1 cellular context compared by ENCODE assay signal in the genomic region with DNA sequence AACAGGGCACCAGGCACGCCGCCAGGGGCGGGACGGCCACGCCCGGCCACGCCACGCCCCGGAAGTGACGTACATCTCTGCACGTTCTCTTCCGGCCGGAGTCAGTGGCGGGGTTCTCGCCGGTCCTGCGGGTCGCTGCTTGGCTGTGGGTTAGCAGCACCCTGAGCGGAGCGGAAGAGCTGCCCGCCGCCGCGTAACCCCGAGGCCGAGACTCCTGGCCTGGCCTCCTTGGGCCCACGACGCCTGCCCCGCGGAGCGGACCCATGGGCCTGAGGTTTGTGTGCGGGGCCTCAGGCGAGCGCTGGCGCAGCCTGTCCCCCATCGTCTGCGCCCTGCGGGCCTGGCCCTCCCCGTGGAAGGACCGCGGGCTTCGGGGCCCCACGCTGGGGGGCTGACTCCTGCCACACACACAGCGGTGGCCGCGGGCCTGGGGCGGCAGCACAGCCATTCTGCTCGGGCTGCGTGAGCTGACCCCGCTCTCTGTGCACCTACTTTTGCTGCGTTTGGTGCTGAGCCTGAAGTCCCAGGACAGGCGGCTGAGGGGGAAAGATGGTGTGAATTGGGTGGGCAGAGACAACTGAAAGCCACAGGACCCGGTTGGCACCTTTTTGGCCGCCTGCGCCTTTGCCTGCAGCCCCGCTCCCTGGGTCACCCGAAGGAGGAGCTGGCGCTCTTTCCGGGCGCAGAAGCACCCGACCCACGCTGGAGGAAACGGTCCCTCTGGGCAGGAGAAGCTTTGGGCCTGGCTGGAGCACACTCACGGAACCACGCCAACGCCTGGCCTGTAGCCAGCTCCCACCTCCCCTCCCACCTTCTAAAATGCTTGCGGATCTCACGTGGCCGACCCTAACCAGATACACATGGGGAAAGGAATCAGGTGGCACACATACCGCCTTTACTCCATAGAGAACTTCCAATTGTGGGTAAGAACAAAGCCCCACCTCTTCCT.
TF ChIP-seq lines count a peak whose summit lies in the region.

No MANE protein-coding gene starts in this region.

TF ChIP-seq in HepG2, 621 proteins besides CTCF, POLR2A, EP300 and RAD21 (continued from another document and continues in another):
- TF ChIP-seq ZNF746 (CRISPR knock-in tag; IDR thresholded peaks at IDR 0.05) (peak; percentile 41; the same call in 1 of the 2 replicates), ZNF564 (CRISPR knock-in tag; IDR thresholded peaks at IDR 0.05) (no peak), ZNF562 (CRISPR knock-in tag; IDR thresholded peaks at IDR 0.05; ENCODE audit: borderline replicate concordance) (no peak), GTF2F1 (IDR thresholded peaks at IDR 0.05; ENCODE audit: low read length) (no peak), SIN3A (IDR thresholded peaks at IDR 0.05; ENCODE audit: borderline replicate concordance, low read depth, low read length) (peak; percentile 29; the same call in 1 of the 2 replicates), ZNF724P (CRISPR knock-in tag; IDR thresholded peaks at IDR 0.05; ENCODE audit: borderline replicate concordance) (no peak; the same call in 1 of the 2 replicates), RARA (CRISPR knock-in tag; IDR thresholded peaks at IDR 0.05) (peak; percentile 40; the same call in 1 of the 2 replicates), CHD4 (IDR thresholded peaks at IDR 0.05; ENCODE audit: borderline replicate concordance, low read length) (no peak), ZNF180 (CRISPR knock-in tag; IDR thresholded peaks at IDR 0.05; ENCODE audit: borderline replicate concordance, low read depth) (no peak), ATF1 (CRISPR knock-in tag; IDR thresholded peaks at IDR 0.05) (peak; percentile 52; the same call in 1 of the 2 replicates), ZNF296 (CRISPR knock-in tag; conservative IDR thresholded peaks at IDR 0.05) (no peak), CBFB (CRISPR knock-in tag; IDR thresholded peaks at IDR 0.05) (peak; percentile 63; the same call in 1 of the 2 replicates), ZNF589 (CRISPR knock-in tag; conservative IDR thresholded peaks at IDR 0.05) (no peak), GATA4 (IDR thresholded peaks at IDR 0.05; ENCODE audit: borderline replicate concordance, low read depth) (peak; percentile 33; the same call in 1 of the 2 replicates), ZBTB21 (CRISPR knock-in tag; IDR thresholded peaks at IDR 0.05) (no peak), ZNF232 (CRISPR knock-in tag; IDR thresholded peaks at IDR 0.05; ENCODE audit: borderline replicate concordance) (no peak), ZNF510 (CRISPR knock-in tag; IDR thresholded peaks at IDR 0.05; ENCODE audit: low read depth) (no peak), ARNTL (CRISPR knock-in tag; IDR thresholded peaks at IDR 0.05) (peak; percentile 50; the same call in 1 of the 2 replicates), ZNF20 (CRISPR knock-in tag; IDR thresholded peaks at IDR 0.05) (no peak), DZIP1 (CRISPR knock-in tag; IDR thresholded peaks at IDR 0.05) (peak; percentile 61; the same call in 1 of the 2 replicates), ZNF605 (CRISPR knock-in tag; IDR thresholded peaks at IDR 0.05) (no peak; the same call in 1 of the 2 replicates), ASH2L (IDR thresholded peaks at IDR 0.05; ENCODE audit: insufficient read length, low read depth, low read length) (peak; percentile 56), SP1 (IDR thresholded peaks at IDR 0.05) (no peak), SP1 (CRISPR knock-in tag; IDR thresholded peaks at IDR 0.05) (peak; percentile 94), FOXA1 (IDR thresholded peaks at IDR 0.05) (no peak), FOXA1 (CRISPR knock-in tag; IDR thresholded peaks at IDR 0.05) (no peak; the same call in 1 of the 2 replicates), ZNF350 (CRISPR knock-in tag; IDR thresholded peaks at IDR 0.05; ENCODE audit: borderline replicate concordance, low read depth) (no peak), SP5 (CRISPR knock-in tag; IDR thresholded peaks at IDR 0.05; ENCODE audit: borderline replicate concordance, low read depth) (peak; percentile 77; the same call in 1 of the 2 replicates), KLF9 (CRISPR knock-in tag; IDR thresholded peaks at IDR 0.05; ENCODE audit: low read depth) (no peak), ZBTB10 (CRISPR knock-in tag; IDR thresholded peaks at IDR 0.05; ENCODE audit: borderline replicate concordance) (no peak; the same call in 1 of the 2 replicates), POLR2G (IDR thresholded peaks at IDR 0.05; ENCODE audit: low read depth, low read length) (peak; percentile 83), NFATC3 (CRISPR knock-in tag; IDR thresholded peaks at IDR 0.05) (no peak), HNRNPLL (IDR thresholded peaks at IDR 0.05; ENCODE audit: low read depth, low read length, poor library complexity, severe bottlenecking) (peak; percentile 50), ZNF230 (CRISPR knock-in tag; IDR thresholded peaks at IDR 0.05) (peak; percentile 91), RBAK (CRISPR knock-in tag; IDR thresholded peaks at IDR 0.05) (no peak), ATF7-NPFF (CRISPR knock-in tag; IDR thresholded peaks at IDR 0.05; ENCODE audit: low read depth) (peak; percentile 75), MTF1 (CRISPR knock-in tag; IDR thresholded peaks at IDR 0.05) (no peak), ZNF431 (CRISPR knock-in tag; IDR thresholded peaks at IDR 0.05; ENCODE audit: borderline replicate concordance, low read depth) (no peak), ZNF256 (CRISPR knock-in tag; conservative IDR thresholded peaks at IDR 0.05) (no peak), ZNF790 (CRISPR knock-in tag; IDR thresholded peaks at IDR 0.05; ENCODE audit: borderline replicate concordance) (0 out of 2 replicates have a peak, but pooled peaks have one; percentile 48), BATF2 (CRISPR knock-in tag; IDR thresholded peaks at IDR 0.05) (no peak), ZNF552 (CRISPR knock-in tag; IDR thresholded peaks at IDR 0.05; ENCODE audit: borderline replicate concordance) (no peak), SOX6 (IDR thresholded peaks at IDR 0.05) (no peak), SOX6 (CRISPR knock-in tag; IDR thresholded peaks at IDR 0.05) (peak; percentile 43), MED8 (CRISPR knock-in tag; IDR thresholded peaks at IDR 0.05; ENCODE audit: insufficient replicate concordance) (peak; percentile 60)
- TF ChIP-seq, protein P1, sequence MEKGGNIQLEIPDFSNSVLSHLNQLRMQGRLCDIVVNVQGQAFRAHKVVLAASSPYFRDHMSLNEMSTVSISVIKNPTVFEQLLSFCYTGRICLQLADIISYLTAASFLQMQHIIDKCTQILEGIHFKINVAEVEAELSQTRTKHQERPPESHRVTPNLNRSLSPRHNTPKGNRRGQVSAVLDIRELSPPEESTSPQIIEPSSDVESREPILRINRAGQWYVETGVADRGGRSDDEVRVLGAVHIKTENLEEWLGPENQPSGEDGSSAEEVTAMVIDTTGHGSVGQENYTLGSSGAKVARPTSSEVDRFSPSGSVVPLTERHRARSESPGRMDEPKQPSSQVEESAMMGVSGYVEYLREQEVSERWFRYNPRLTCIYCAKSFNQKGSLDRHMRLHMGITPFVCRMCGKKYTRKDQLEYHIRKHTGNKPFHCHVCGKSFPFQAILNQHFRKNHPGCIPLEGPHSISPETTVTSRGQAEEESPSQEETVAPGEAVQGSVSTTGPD (CRISPR knock-in tag; IDR thresholded peaks at IDR 0.05) = no peak
- TF ChIP-seq, protein P2, sequence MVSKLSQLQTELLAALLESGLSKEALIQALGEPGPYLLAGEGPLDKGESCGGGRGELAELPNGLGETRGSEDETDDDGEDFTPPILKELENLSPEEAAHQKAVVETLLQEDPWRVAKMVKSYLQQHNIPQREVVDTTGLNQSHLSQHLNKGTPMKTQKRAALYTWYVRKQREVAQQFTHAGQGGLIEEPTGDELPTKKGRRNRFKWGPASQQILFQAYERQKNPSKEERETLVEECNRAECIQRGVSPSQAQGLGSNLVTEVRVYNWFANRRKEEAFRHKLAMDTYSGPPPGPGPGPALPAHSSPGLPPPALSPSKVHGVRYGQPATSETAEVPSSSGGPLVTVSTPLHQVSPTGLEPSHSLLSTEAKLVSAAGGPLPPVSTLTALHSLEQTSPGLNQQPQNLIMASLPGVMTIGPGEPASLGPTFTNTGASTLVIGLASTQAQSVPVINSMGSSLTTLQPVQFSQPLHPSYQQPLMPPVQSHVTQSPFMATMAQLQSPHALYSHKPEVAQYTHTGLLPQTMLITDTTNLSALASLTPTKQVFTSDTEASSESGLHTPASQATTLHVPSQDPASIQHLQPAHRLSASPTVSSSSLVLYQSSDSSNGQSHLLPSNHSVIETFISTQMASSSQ (IDR thresholded peaks at IDR 0.05; ENCODE audit: low read depth) = no peak
- TF ChIP-seq, protein P2 (CRISPR knock-in tag; IDR thresholded peaks at IDR 0.05; ENCODE audit: borderline replicate concordance) = peak; percentile 56; the same call in 1 of the 2 replicates
